Comparison of ENCODE assay signal across 1 cellular context in genomic region chr22:19052941-19053551, GRCh38.
TF ChIP-seq lines count a peak whose summit lies in the region.

No MANE protein-coding gene starts in this region.

TF ChIP-seq in K562, 482 proteins besides CTCF, POLR2A, EP300 and RAD21 (continued from another document):
- TF ChIP-seq CHD7 (IDR thresholded peaks at IDR 0.05; ENCODE audit: low read depth, low read length) (peak; percentile 12), MAX (CRISPR knock-in tag; IDR thresholded peaks at IDR 0.05) (0 out of 2 replicates have a peak, but pooled peaks have one; percentile 21), PURB (CRISPR knock-in tag; IDR thresholded peaks at IDR 0.05; ENCODE audit: low read depth) (0 out of 2 replicates have a peak, but pooled peaks have one; percentile 60), ZNF146 (CRISPR knock-in tag; IDR thresholded peaks at IDR 0.05; ENCODE audit: unreplicated experiment) (no peak), ETV5 (CRISPR knock-in tag; IDR thresholded peaks at IDR 0.05; ENCODE audit: low read depth) (no peak), LARP7 (IDR thresholded peaks at IDR 0.05) (0 out of 2 replicates have a peak, but pooled peaks have one; percentile 56), MAFK (IDR thresholded peaks at IDR 0.05; ENCODE audit: low read length) (0 out of 2 replicates have a peak, but pooled peaks have one; percentile 11)
